8 cellular contexts compared by ENCODE assay signal in genomic region chr1:211676106-211676583, GRCh38. TPM values are rescaled to one million over a fixed set of nuclear protein-coding genes. Genes with fewer than 3 reads are reported as not detected.
DNase-seq lines count a peak whose midpoint lies in the region; ATAC-seq and TF ChIP-seq lines count a peak whose summit lies in the region.

No MANE protein-coding gene starts in this region.

- no peak for TF ChIP-seq POLR2A in suprapubic skin (IDR thresholded peaks at IDR 0.05)

- H3K27ac Mint-ChIP-seq in T-helper 2 cell treated with Interferon-gamma antibody and Interleukin-4, amounts not matched to agents 5 μg/mL and 100 μg/mL, for 36 hours: peak overlapping the region; percentile 85
- no peak overlapping the region for H3K27ac Mint-ChIP-seq in activated T-helper 2 cell treated with anti-CD3 and anti-CD28 coated beads, Interferon-gamma antibody, Interleukin-2, Interleukin-4, amounts not matched to agents 10 μg/mL and 5 μg/mL and 100 μg/mL, durations not matched to agents 14 hours and 24 hours and 36 hours

- H3K9me3 Mint-ChIP-seq in T-helper 2 cell treated with Interferon-gamma antibody and Interleukin-4, amounts not matched to agents 5 μg/mL and 100 μg/mL, for 36 hours: no peaks in the 10 kb centered on the region
- H3K9me3 Mint-ChIP-seq in activated T-helper 2 cell treated with anti-CD3 and anti-CD28 coated beads, Interferon-gamma antibody, Interleukin-2, Interleukin-4, amounts not matched to agents 10 μg/mL and 5 μg/mL and 100 μg/mL, durations not matched to agents 14 hours and 24 hours and 36 hours: no peaks in the 10 kb centered on the region

- TF ChIP-seq CTCF in kidney epithelial cell (IDR thresholded peaks at IDR 0.05; ENCODE audit: insufficient read depth, low read length, poor library complexity, severe bottlenecking) (no peak), suprapubic skin (IDR thresholded peaks at IDR 0.05) (no peak)

- H3K9me3 ChIP-seq in suprapubic skin: no peaks in the 10 kb centered on the region

- H3K27me3 ChIP-seq in kidney epithelial cell (ENCODE audit: control insufficient read depth, insufficient read depth, low read length) (no peaks in the 10 kb centered on the region), suprapubic skin (no peaks in the 10 kb centered on the region)

- no peak for DNase-seq in T-helper 2 cell treated with Interferon-gamma antibody and Interleukin-4, amounts not matched to agents 5 μg/mL and 100 μg/mL, for 36 hours (ENCODE audit: low spot score)
- DNase-seq in T-helper 2 cell: no peak
- DNase-seq in activated T-helper 2 cell treated with anti-CD3 and anti-CD28 coated beads, Interferon-gamma antibody, Interleukin-2, Interleukin-4, amounts not matched to agents 10 μg/mL and 5 μg/mL and 100 μg/mL, durations not matched to agents 14 hours and 24 hours and 36 hours (ENCODE audit: low spot score): no peak
- DNase-seq in kidney epithelial cell (ENCODE audit: low read depth): no peak
- no peak for DNase-seq in suprapubic skin (ENCODE audit: low spot score in 2 of 2)
- no peak for DNase-seq in COLO829 (ENCODE audit: low spot score)

- ATAC-seq in GM19023 (IDR thresholded peaks at IDR 0.05; ENCODE audit: unreplicated experiment) (no peak), GM19467 (IDR thresholded peaks at IDR 0.05; ENCODE audit: unreplicated experiment) (no peak)

- no peaks in the 10 kb centered on the region for H3K36me3 ChIP-seq in kidney epithelial cell (ENCODE audit: control insufficient read depth, insufficient read depth, low read length)
- no peaks in the 10 kb centered on the region for H3K36me3 ChIP-seq in suprapubic skin

- H3K4me1 Mint-ChIP-seq in T-helper 2 cell treated with Interferon-gamma antibody and Interleukin-4, amounts not matched to agents 5 μg/mL and 100 μg/mL, for 36 hours (ENCODE audit: low read depth): peaks cover 36% of the 10 kb centered on the region
- H3K4me1 Mint-ChIP-seq in activated T-helper 2 cell treated with anti-CD3 and anti-CD28 coated beads, Interferon-gamma antibody, Interleukin-2, Interleukin-4, amounts not matched to agents 10 μg/mL and 5 μg/mL and 100 μg/mL, durations not matched to agents 14 hours and 24 hours and 36 hours (ENCODE audit: low read depth): peaks cover 37% of the 10 kb centered on the region

- peaks cover 12% of the 10 kb centered on the region for H3K4me1 ChIP-seq in suprapubic skin

- intact Hi-C loops in activated T-helper 2 cell treated with anti-CD3 and anti-CD28 coated beads, Interferon-gamma antibody, Interleukin-2, Interleukin-4, amounts not matched to agents 10 μg/mL and 5 μg/mL and 100 μg/mL, durations not matched to agents 14 hours and 24 hours and 36 hours (cut with micrococcal nuclease): no loop called here

- TF ChIP-seq EP300 in suprapubic skin (IDR thresholded peaks at IDR 0.05): no peak

- H3K4me3 Mint-ChIP-seq in T-helper 2 cell treated with Interferon-gamma antibody and Interleukin-4, amounts not matched to agents 5 μg/mL and 100 μg/mL, for 36 hours: peak overlapping the region; percentile 95
- H3K4me3 Mint-ChIP-seq in activated T-helper 2 cell treated with anti-CD3 and anti-CD28 coated beads, Interferon-gamma antibody, Interleukin-2, Interleukin-4, amounts not matched to agents 10 μg/mL and 5 μg/mL and 100 μg/mL, durations not matched to agents 14 hours and 24 hours and 36 hours (ENCODE audit: low read depth): peak overlapping the region; percentile 95

- H3K36me3 Mint-ChIP-seq in T-helper 2 cell treated with Interferon-gamma antibody and Interleukin-4, amounts not matched to agents 5 μg/mL and 100 μg/mL, for 36 hours (ENCODE audit: low read depth): peaks cover 21% of the 10 kb centered on the region
- H3K36me3 Mint-ChIP-seq in activated T-helper 2 cell treated with anti-CD3 and anti-CD28 coated beads, Interferon-gamma antibody, Interleukin-2, Interleukin-4, amounts not matched to agents 10 μg/mL and 5 μg/mL and 100 μg/mL, durations not matched to agents 14 hours and 24 hours and 36 hours (ENCODE audit: low read depth): peaks cover 27% of the 10 kb centered on the region

- H3K4me3 ChIP-seq in kidney epithelial cell (ENCODE audit: low read depth, low read length): peak overlapping the region; percentile 81
- H3K4me3 ChIP-seq in suprapubic skin: peak overlapping the region; percentile 58

- H3K27ac ChIP-seq in suprapubic skin: no peak overlapping the region

- 30% methylated on average over 19 of the region's 19 CpGs for WGBS in suprapubic skin

- no peaks in the 10 kb centered on the region for H3K27me3 Mint-ChIP-seq in T-helper 2 cell treated with Interferon-gamma antibody and Interleukin-4, amounts not matched to agents 5 μg/mL and 100 μg/mL, for 36 hours (ENCODE audit: low read depth)
- H3K27me3 Mint-ChIP-seq in activated T-helper 2 cell treated with anti-CD3 and anti-CD28 coated beads, Interferon-gamma antibody, Interleukin-2, Interleukin-4, amounts not matched to agents 10 μg/mL and 5 μg/mL and 100 μg/mL, durations not matched to agents 14 hours and 24 hours and 36 hours (ENCODE audit: low read depth): peaks cover 2% of the 10 kb centered on the region

RNA-seq across cellular contexts. Expression of gene NEK2, which starts 0.7 kb away (rescaled TPM):
- 21.8 and 24.1 TPM in 2 replicates for total RNA-seq in activated T-helper 2 cell treated with anti-CD3 and anti-CD28 coated beads, Interferon-gamma antibody, Interleukin-2, Interleukin-4, amounts not matched to agents 10 μg/mL and 5 μg/mL and 100 μg/mL, durations not matched to agents 14 hours and 24 hours and 36 hours
- total RNA-seq in kidney epithelial cell (4.3 and 4.4 TPM in 2 replicates), suprapubic skin (10 to 100 TPM in 1 of 4 donors, 1 to 10 TPM in 2, not detected in 1; 3.2 to 11.8 (median 3.6) TPM)
